ENCODE assay signal across 8 cellular contexts in genomic region chr12:132445884-132446471, GRCh38. TPM values are rescaled to one million over a fixed set of nuclear protein-coding genes. Genes with fewer than 3 reads are reported as not detected.
A peak's percentile ranks its signal among the peaks of the same experiment; 100 is the strongest.
DNase-seq lines count a peak whose midpoint lies in the region; ATAC-seq and TF ChIP-seq lines count a peak whose summit lies in the region.

No MANE protein-coding gene starts in this region.

- CTCF ChIA-PET in RWPE1 (lab: Yijun Ruan, JAX), result no interaction called here

- DNase-seq in NK-92 treated with Interleukin-12 subunit alpha and Interleukin-12 subunit beta, amount 100 ng/mL, for 24 hours (lab: John Stamatoyannopoulos, UW), result peak; percentile 86
- no peak for DNase-seq in NK-92 (lab: John Stamatoyannopoulos, UW; ENCODE audit: unreplicated experiment)
- DNase-seq in RWPE1 (ENCODE audit: low spot score), result peak; percentile 91
- DNase-seq in activated naive CD8-positive, alpha-beta T cell treated with anti-CD3 and anti-CD28 coated beads, Interleukin-2, amount 10 ng/mL, durations not matched to agents 7 days and 5 days, result peak; percentile 60
- peak; percentile 17 to 45 for DNase-seq in stimulated activated CD4-positive, alpha-beta T cell treated with anti-CD3 and anti-CD28 coated beads, Interleukin-1b, Interleukin-23, amount 100 ng/mL, for 4 hours (ENCODE audit: low read depth in 2 of 2)
- no peak for DNase-seq in amniotic stem cell (lab: John Stamatoyannopoulos, UW)

- POLR2A ChIA-PET in RWPE1 (lab: Yijun Ruan, JAX; ENCODE audit: low non-redundant PET), result no interaction called here
- POLR2A ChIA-PET in activated naive CD8-positive, alpha-beta T cell treated with anti-CD3 and anti-CD28 coated beads, Interleukin-2, amount 10 ng/mL, durations not matched to agents 7 days and 5 days (lab: Charles Lee), result interaction anchor here (0.7 to 1.0 kb wide), 4 partner anchors 10 to 46 kb away, joined by 3 to 5 read pairs (median 4); no protein-coding TSS in a partner anchor

- no peaks in the 10 kb centered on the region for H3K9me3 Mint-ChIP-seq in activated naive CD8-positive, alpha-beta T cell treated with anti-CD3 and anti-CD28 coated beads, Interleukin-2, amount 10 ng/mL, durations not matched to agents 7 days and 5 days

- peaks cover 31% of the 10 kb centered on the region for H3K4me1 Mint-ChIP-seq in activated naive CD8-positive, alpha-beta T cell treated with anti-CD3 and anti-CD28 coated beads, Interleukin-2, amount 10 ng/mL, durations not matched to agents 7 days and 5 days

- H3K27me3 Mint-ChIP-seq in activated naive CD8-positive, alpha-beta T cell treated with anti-CD3 and anti-CD28 coated beads, Interleukin-2, amount 10 ng/mL, durations not matched to agents 7 days and 5 days, result no peaks in the 10 kb centered on the region

- peak overlapping the region; percentile 100 for H3K27ac Mint-ChIP-seq in activated naive CD8-positive, alpha-beta T cell treated with anti-CD3 and anti-CD28 coated beads, Interleukin-2, amount 10 ng/mL, durations not matched to agents 7 days and 5 days

- H3K27ac ChIP-seq in RWPE1, result peak overlapping the region; percentile 90

- H3K36me3 Mint-ChIP-seq in activated naive CD8-positive, alpha-beta T cell treated with anti-CD3 and anti-CD28 coated beads, Interleukin-2, amount 10 ng/mL, durations not matched to agents 7 days and 5 days, result peaks cover 4% of the 10 kb centered on the region

- no peak for TF ChIP-seq CTCF in RWPE1 (conservative IDR thresholded peaks at IDR 0.05; ENCODE audit: low read depth)

- H3K4me3 ChIP-seq in iPS-11a (ENCODE audit: low read depth, low read length), result peak overlapping the region; percentile 5

- ATAC-seq in activated naive CD8-positive, alpha-beta T cell treated with anti-CD3 and anti-CD28 coated beads, Interleukin-2, amount 10 ng/mL, durations not matched to agents 7 days and 5 days (ENCODE audit: low read depth), result peak; percentile 11
- ATAC-seq in GM18498 (IDR thresholded peaks at IDR 0.05; ENCODE audit: unreplicated experiment), result no peak

- peak overlapping the region; percentile 86 for H3K4me3 Mint-ChIP-seq in activated naive CD8-positive, alpha-beta T cell treated with anti-CD3 and anti-CD28 coated beads, Interleukin-2, amount 10 ng/mL, durations not matched to agents 7 days and 5 days

RNA-seq across cellular contexts. Expression of gene FBRSL1, which starts 44.0 kb away (rescaled TPM):
- 10 to 100 TPM; 67.1 to 67.2 TPM for total RNA-seq in activated naive CD8-positive, alpha-beta T cell treated with anti-CD3 and anti-CD28 coated beads, Interleukin-2, amount 10 ng/mL, durations not matched to agents 7 days and 5 days

Comparison
In these comparisons a context has a peak if more than half of its experiments do, and no peak if none do; other contexts are left out.
1. DNase-seq: peak in NK-92 treated with Interleukin-12 subunit alpha and Interleukin-12 subunit beta, amount 100 ng/mL, for 24 hours (single experiment), RWPE1 (single experiment), activated naive CD8-positive, alpha-beta T cell treated with anti-CD3 and anti-CD28 coated beads, Interleukin-2, amount 10 ng/mL, durations not matched to agents 7 days and 5 days (single experiment) and stimulated activated CD4-positive, alpha-beta T cell treated with anti-CD3 and anti-CD28 coated beads, Interleukin-1b, Interleukin-23, amount 100 ng/mL, for 4 hours (2 of 2); none in NK-92 (single experiment) and amniotic stem cell (single experiment).